1 cellular context compared by ENCODE assay signal in the genomic region with DNA sequence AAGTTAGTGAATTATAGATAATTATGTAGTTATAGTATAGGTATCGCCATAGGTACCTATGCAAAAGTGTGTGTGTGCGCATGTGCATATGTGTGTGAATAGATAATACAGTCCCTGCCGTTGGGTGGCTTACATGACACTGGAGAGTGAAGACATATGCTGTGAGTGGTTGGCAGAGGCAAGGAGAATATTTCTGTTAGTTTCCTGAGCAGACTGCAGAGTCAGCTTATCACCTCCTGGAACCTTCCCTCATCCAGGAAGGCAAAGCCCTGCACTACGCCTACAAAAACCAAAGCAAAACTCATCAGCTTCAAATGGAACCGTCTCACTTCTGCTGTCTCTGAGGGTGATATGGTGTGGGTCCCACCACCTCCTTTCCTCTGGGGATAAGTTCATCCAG.
A peak's percentile ranks its signal among the peaks of the same experiment; 100 is the strongest.
TF ChIP-seq lines count a peak whose summit lies in the region.

No MANE protein-coding gene starts in this region.

TF ChIP-seq in K562, 482 proteins besides CTCF, POLR2A, EP300 and RAD21 (continued from another document):
- TF ChIP-seq PCBP2 (IDR thresholded peaks at IDR 0.05; ENCODE audit: low read depth, low read length, poor library complexity, severe bottlenecking) (no peak), MAFG (tag; conservative IDR thresholded peaks at IDR 0.05) (peak; percentile 28; the same call in 1 of the 2 replicates), ARHGAP35 (IDR thresholded peaks at IDR 0.05; ENCODE audit: partially characterized antibody) (no peak), ZKSCAN3 (CRISPR knock-in tag; IDR thresholded peaks at IDR 0.05) (no peak), ZNF445 (CRISPR knock-in tag; IDR thresholded peaks at IDR 0.05; ENCODE audit: low read depth) (no peak), ZNF316 (IDR thresholded peaks at IDR 0.05) (peak; percentile 75), TARDBP (IDR thresholded peaks at IDR 0.05) (no peak), HDAC1 (IDR thresholded peaks at IDR 0.05) (no peak), MED1 (CRISPR knock-in tag; IDR thresholded peaks at IDR 0.05; ENCODE audit: borderline replicate concordance) (no peak), SMARCA5 (IDR thresholded peaks at IDR 0.05) (no peak), PTRF (tag; IDR thresholded peaks at IDR 0.05) (no peak), C11orf30 (IDR thresholded peaks at IDR 0.05; ENCODE audit: low read depth) (peak; percentile 53)
- TF ChIP-seq, protein P1, sequence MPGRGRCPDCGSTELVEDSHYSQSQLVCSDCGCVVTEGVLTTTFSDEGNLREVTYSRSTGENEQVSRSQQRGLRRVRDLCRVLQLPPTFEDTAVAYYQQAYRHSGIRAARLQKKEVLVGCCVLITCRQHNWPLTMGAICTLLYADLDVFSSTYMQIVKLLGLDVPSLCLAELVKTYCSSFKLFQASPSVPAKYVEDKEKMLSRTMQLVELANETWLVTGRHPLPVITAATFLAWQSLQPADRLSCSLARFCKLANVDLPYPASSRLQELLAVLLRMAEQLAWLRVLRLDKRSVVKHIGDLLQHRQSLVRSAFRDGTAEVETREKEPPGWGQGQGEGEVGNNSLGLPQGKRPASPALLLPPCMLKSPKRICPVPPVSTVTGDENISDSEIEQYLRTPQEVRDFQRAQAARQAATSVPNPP (IDR thresholded peaks at IDR 0.05; ENCODE audit: borderline replicate concordance, insufficient read depth, insufficient read length), result no peak
- TF ChIP-seq, protein P2, sequence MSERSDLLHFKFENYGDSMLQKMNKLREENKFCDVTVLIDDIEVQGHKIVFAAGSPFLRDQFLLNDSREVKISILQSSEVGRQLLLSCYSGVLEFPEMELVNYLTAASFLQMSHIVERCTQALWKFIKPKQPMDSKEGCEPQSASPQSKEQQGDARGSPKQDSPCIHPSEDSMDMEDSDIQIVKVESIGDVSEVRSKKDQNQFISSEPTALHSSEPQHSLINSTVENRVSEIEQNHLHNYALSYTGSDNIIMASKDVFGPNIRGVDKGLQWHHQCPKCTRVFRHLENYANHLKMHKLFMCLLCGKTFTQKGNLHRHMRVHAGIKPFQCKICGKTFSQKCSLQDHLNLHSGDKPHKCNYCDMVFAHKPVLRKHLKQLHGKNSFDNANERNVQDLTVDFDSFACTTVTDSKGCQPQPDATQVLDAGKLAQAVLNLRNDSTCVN (CRISPR knock-in tag; IDR thresholded peaks at IDR 0.05), result no peak
- TF ChIP-seq, protein P3, sequence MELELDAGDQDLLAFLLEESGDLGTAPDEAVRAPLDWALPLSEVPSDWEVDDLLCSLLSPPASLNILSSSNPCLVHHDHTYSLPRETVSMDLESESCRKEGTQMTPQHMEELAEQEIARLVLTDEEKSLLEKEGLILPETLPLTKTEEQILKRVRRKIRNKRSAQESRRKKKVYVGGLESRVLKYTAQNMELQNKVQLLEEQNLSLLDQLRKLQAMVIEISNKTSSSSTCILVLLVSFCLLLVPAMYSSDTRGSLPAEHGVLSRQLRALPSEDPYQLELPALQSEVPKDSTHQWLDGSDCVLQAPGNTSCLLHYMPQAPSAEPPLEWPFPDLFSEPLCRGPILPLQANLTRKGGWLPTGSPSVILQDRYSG (tag; conservative IDR thresholded peaks at IDR 0.05; ENCODE audit: low read depth), result no peak
- TF ChIP-seq, protein P4, sequence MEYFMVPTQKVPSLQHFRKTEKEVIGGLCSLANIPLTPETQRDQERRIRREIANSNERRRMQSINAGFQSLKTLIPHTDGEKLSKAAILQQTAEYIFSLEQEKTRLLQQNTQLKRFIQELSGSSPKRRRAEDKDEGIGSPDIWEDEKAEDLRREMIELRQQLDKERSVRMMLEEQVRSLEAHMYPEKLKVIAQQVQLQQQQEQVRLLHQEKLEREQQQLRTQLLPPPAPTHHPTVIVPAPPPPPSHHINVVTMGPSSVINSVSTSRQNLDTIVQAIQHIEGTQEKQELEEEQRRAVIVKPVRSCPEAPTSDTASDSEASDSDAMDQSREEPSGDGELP (CRISPR knock-in tag; IDR thresholded peaks at IDR 0.05; ENCODE audit: borderline replicate concordance), result no peak
